In the genomic region with DNA sequence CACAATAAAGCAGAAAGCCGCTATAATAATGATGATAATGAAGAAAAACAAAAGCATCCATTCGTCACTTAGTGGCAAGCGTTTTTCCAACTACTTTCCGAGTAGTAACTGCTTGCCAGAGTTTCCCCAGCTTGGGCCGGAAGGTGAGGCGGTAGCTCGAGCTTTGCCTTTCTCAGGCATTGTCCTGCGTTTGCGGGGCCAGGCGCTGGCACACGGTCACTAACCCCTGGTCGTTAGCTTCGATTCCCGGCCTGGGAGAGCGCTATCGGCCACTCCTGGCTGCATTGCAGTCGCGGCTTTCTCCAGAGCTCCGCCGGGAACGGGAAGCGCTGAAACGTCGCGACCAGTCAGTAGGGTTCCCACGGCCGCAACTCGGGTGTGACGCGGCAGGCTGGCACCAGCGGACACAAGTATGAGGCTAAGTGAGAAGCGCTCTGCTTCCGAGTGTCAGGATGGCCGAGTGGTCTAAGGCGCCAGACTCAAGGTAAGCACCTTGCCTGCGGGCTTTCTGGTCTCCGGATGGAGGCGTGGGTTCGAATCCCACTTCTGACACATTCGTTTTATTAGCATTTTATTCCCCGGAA, we compare ENCODE assay signal across 1 cellular context.
A peak's percentile ranks its signal among the peaks of the same experiment; 100 is the strongest.
TF ChIP-seq lines count a peak whose summit lies in the region.

No MANE protein-coding gene starts in this region.

TF ChIP-seq in HepG2, 621 proteins besides CTCF, POLR2A, EP300 and RAD21 (continued from another document and continues in another):
- TF ChIP-seq, protein P1, sequence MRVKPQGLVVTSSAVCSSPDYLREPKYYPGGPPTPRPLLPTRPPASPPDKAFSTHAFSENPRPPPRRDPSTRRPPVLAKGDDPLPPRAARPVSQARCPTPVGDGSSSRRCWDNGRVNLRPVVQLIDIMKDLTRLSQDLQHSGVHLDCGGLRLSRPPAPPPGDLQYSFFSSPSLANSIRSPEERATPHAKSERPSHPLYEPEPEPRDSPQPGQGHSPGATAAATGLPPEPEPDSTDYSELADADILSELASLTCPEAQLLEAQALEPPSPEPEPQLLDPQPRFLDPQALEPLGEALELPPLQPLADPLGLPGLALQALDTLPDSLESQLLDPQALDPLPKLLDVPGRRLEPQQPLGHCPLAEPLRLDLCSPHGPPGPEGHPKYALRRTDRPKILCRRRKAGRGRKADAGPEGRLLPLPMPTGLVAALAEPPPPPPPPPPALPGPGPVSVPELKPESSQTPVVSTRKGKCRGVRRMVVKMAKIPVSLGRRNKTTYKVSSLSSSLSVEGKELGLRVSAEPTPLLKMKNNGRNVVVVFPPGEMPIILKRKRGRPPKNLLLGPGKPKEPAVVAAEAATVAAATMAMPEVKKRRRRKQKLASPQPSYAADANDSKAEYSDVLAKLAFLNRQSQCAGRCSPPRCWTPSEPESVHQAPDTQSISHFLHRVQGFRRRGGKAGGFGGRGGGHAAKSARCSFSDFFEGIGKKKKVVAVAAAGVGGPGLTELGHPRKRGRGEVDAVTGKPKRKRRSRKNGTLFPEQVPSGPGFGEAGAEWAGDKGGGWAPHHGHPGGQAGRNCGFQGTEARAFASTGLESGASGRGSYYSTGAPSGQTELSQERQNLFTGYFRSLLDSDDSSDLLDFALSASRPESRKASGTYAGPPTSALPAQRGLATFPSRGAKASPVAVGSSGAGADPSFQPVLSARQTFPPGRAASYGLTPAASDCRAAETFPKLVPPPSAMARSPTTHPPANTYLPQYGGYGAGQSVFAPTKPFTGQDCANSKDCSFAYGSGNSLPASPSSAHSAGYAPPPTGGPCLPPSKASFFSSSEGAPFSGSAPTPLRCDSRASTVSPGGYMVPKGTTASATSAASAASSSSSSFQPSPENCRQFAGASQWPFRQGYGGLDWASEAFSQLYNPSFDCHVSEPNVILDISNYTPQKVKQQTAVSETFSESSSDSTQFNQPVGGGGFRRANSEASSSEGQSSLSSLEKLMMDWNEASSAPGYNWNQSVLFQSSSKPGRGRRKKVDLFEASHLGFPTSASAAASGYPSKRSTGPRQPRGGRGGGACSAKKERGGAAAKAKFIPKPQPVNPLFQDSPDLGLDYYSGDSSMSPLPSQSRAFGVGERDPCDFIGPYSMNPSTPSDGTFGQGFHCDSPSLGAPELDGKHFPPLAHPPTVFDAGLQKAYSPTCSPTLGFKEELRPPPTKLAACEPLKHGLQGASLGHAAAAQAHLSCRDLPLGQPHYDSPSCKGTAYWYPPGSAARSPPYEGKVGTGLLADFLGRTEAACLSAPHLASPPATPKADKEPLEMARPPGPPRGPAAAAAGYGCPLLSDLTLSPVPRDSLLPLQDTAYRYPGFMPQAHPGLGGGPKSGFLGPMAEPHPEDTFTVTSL (CRISPR knock-in tag; IDR thresholded peaks at IDR 0.05; ENCODE audit: borderline replicate concordance) = no peak
- TF ChIP-seq, protein P2, sequence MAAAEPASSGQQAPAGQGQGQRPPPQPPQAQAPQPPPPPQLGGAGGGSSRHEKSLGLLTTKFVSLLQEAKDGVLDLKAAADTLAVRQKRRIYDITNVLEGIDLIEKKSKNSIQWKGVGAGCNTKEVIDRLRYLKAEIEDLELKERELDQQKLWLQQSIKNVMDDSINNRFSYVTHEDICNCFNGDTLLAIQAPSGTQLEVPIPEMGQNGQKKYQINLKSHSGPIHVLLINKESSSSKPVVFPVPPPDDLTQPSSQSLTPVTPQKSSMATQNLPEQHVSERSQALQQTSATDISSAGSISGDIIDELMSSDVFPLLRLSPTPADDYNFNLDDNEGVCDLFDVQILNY (CRISPR knock-in tag; conservative IDR thresholded peaks at IDR 0.05) = no peak
- TF ChIP-seq ZNF605 (CRISPR knock-in tag; IDR thresholded peaks at IDR 0.05) = no peak; the same call in 1 of the 2 replicates
- peak; percentile 17 for TF ChIP-seq IKZF4 (CRISPR knock-in tag; IDR thresholded peaks at IDR 0.05; ENCODE audit: borderline replicate concordance, low read depth, not compliant biosample characterization)
- TF ChIP-seq, protein P3, sequence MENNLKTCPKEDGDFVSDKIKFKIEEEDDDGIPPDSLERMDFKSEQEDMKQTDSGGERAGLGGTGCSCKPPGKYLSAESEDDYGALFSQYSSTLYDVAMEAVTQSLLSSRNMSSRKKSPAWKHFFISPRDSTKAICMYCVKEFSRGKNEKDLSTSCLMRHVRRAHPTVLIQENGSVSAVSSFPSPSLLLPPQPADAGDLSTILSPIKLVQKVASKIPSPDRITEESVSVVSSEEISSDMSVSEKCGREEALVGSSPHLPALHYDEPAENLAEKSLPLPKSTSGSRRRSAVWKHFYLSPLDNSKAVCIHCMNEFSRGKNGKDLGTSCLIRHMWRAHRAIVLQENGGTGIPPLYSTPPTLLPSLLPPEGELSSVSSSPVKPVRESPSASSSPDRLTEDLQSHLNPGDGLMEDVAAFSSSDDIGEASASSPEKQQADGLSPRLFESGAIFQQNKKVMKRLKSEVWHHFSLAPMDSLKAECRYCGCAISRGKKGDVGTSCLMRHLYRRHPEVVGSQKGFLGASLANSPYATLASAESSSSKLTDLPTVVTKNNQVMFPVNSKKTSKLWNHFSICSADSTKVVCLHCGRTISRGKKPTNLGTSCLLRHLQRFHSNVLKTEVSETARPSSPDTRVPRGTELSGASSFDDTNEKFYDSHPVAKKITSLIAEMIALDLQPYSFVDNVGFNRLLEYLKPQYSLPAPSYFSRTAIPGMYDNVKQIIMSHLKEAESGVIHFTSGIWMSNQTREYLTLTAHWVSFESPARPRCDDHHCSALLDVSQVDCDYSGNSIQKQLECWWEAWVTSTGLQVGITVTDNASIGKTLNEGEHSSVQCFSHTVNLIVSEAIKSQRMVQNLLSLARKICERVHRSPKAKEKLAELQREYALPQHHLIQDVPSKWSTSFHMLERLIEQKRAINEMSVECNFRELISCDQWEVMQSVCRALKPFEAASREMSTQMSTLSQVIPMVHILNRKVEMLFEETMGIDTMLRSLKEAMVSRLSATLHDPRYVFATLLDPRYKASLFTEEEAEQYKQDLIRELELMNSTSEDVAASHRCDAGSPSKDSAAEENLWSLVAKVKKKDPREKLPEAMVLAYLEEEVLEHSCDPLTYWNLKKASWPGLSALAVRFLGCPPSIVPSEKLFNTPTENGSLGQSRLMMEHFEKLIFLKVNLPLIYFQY (CRISPR knock-in tag; IDR thresholded peaks at IDR 0.05; ENCODE audit: borderline replicate concordance) = no peak; the same call in 1 of the 2 replicates
- TF ChIP-seq ZNF160 (CRISPR knock-in tag; IDR thresholded peaks at IDR 0.05) = no peak
- no peak for TF ChIP-seq ZNF138 (CRISPR knock-in tag; IDR thresholded peaks at IDR 0.05; ENCODE audit: low read depth)
- TF ChIP-seq, protein P4, sequence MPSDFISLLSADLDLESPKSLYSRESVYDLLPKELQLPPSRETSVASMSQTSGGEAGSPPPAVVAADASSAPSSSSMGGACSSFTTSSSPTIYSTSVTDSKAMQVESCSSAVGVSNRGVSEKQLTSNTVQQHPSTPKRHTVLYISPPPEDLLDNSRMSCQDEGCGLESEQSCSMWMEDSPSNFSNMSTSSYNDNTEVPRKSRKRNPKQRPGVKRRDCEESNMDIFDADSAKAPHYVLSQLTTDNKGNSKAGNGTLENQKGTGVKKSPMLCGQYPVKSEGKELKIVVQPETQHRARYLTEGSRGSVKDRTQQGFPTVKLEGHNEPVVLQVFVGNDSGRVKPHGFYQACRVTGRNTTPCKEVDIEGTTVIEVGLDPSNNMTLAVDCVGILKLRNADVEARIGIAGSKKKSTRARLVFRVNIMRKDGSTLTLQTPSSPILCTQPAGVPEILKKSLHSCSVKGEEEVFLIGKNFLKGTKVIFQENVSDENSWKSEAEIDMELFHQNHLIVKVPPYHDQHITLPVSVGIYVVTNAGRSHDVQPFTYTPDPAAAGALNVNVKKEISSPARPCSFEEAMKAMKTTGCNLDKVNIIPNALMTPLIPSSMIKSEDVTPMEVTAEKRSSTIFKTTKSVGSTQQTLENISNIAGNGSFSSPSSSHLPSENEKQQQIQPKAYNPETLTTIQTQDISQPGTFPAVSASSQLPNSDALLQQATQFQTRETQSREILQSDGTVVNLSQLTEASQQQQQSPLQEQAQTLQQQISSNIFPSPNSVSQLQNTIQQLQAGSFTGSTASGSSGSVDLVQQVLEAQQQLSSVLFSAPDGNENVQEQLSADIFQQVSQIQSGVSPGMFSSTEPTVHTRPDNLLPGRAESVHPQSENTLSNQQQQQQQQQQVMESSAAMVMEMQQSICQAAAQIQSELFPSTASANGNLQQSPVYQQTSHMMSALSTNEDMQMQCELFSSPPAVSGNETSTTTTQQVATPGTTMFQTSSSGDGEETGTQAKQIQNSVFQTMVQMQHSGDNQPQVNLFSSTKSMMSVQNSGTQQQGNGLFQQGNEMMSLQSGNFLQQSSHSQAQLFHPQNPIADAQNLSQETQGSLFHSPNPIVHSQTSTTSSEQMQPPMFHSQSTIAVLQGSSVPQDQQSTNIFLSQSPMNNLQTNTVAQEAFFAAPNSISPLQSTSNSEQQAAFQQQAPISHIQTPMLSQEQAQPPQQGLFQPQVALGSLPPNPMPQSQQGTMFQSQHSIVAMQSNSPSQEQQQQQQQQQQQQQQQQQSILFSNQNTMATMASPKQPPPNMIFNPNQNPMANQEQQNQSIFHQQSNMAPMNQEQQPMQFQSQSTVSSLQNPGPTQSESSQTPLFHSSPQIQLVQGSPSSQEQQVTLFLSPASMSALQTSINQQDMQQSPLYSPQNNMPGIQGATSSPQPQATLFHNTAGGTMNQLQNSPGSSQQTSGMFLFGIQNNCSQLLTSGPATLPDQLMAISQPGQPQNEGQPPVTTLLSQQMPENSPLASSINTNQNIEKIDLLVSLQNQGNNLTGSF (CRISPR knock-in tag; IDR thresholded peaks at IDR 0.05) = no peak
- no peak for TF ChIP-seq NCOA2 (CRISPR knock-in tag; IDR thresholded peaks at IDR 0.05)
- no peak for TF ChIP-seq ATAD3A (CRISPR knock-in tag; IDR thresholded peaks at IDR 0.05)
- TF ChIP-seq, protein P5, sequence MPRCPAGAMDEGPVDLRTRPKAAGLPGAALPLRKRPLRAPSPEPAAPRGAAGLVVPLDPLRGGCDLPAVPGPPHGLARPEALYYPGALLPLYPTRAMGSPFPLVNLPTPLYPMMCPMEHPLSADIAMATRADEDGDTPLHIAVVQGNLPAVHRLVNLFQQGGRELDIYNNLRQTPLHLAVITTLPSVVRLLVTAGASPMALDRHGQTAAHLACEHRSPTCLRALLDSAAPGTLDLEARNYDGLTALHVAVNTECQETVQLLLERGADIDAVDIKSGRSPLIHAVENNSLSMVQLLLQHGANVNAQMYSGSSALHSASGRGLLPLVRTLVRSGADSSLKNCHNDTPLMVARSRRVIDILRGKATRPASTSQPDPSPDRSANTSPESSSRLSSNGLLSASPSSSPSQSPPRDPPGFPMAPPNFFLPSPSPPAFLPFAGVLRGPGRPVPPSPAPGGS (CRISPR knock-in tag; IDR thresholded peaks at IDR 0.05) = no peak; the same call in 1 of the 2 replicates
- no peak for TF ChIP-seq ZC3H4 (CRISPR knock-in tag; IDR thresholded peaks at IDR 0.05; ENCODE audit: borderline replicate concordance)
- no peak; the same call in 1 of the 2 replicates for TF ChIP-seq ZNF234 (CRISPR knock-in tag; conservative IDR thresholded peaks at IDR 0.05)
- TF ChIP-seq, protein P6, sequence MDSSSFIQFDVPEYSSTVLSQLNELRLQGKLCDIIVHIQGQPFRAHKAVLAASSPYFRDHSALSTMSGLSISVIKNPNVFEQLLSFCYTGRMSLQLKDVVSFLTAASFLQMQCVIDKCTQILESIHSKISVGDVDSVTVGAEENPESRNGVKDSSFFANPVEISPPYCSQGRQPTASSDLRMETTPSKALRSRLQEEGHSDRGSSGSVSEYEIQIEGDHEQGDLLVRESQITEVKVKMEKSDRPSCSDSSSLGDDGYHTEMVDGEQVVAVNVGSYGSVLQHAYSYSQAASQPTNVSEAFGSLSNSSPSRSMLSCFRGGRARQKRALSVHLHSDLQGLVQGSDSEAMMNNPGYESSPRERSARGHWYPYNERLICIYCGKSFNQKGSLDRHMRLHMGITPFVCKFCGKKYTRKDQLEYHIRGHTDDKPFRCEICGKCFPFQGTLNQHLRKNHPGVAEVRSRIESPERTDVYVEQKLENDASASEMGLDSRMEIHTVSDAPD (CRISPR knock-in tag; IDR thresholded peaks at IDR 0.05) = peak; percentile 45; the same call in 1 of the 2 replicates
- no peak for TF ChIP-seq HMGA1 (CRISPR knock-in tag; conservative IDR thresholded peaks at IDR 0.05)
- TF ChIP-seq ZNF30 (CRISPR knock-in tag; IDR thresholded peaks at IDR 0.05) = no peak
- TF ChIP-seq, protein P7, sequence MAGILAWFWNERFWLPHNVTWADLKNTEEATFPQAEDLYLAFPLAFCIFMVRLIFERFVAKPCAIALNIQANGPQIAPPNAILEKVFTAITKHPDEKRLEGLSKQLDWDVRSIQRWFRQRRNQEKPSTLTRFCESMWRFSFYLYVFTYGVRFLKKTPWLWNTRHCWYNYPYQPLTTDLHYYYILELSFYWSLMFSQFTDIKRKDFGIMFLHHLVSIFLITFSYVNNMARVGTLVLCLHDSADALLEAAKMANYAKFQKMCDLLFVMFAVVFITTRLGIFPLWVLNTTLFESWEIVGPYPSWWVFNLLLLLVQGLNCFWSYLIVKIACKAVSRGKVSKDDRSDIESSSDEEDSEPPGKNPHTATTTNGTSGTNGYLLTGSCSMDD (CRISPR knock-in tag; IDR thresholded peaks at IDR 0.05) = no peak
- TF ChIP-seq SRSF9 (IDR thresholded peaks at IDR 0.05; ENCODE audit: borderline replicate concordance, insufficient read depth, low read depth, low read length, poor library complexity, severe bottlenecking) = no peak
- TF ChIP-seq PCBP1 (IDR thresholded peaks at IDR 0.05; ENCODE audit: borderline replicate concordance, low read depth, low read length) = no peak
- TF ChIP-seq ZNF282 (IDR thresholded peaks at IDR 0.05; ENCODE audit: partially characterized antibody) = no peak
- TF ChIP-seq ZNF350 (CRISPR knock-in tag; IDR thresholded peaks at IDR 0.05; ENCODE audit: borderline replicate concordance, low read depth) = peak; percentile 92; the same call in 1 of the 2 replicates
- TF ChIP-seq, protein P8, sequence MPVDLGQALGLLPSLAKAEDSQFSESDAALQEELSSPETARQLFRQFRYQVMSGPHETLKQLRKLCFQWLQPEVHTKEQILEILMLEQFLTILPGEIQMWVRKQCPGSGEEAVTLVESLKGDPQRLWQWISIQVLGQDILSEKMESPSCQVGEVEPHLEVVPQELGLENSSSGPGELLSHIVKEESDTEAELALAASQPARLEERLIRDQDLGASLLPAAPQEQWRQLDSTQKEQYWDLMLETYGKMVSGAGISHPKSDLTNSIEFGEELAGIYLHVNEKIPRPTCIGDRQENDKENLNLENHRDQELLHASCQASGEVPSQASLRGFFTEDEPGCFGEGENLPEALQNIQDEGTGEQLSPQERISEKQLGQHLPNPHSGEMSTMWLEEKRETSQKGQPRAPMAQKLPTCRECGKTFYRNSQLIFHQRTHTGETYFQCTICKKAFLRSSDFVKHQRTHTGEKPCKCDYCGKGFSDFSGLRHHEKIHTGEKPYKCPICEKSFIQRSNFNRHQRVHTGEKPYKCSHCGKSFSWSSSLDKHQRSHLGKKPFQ (CRISPR knock-in tag; IDR thresholded peaks at IDR 0.05; ENCODE audit: insufficient replicate concordance) = no peak
- TF ChIP-seq KLF9 (CRISPR knock-in tag; IDR thresholded peaks at IDR 0.05; ENCODE audit: low read depth) = no peak; the same call in 1 of the 2 replicates
- no peak for TF ChIP-seq ZNF557 (CRISPR knock-in tag; IDR thresholded peaks at IDR 0.05)
- TF ChIP-seq, protein P9, sequence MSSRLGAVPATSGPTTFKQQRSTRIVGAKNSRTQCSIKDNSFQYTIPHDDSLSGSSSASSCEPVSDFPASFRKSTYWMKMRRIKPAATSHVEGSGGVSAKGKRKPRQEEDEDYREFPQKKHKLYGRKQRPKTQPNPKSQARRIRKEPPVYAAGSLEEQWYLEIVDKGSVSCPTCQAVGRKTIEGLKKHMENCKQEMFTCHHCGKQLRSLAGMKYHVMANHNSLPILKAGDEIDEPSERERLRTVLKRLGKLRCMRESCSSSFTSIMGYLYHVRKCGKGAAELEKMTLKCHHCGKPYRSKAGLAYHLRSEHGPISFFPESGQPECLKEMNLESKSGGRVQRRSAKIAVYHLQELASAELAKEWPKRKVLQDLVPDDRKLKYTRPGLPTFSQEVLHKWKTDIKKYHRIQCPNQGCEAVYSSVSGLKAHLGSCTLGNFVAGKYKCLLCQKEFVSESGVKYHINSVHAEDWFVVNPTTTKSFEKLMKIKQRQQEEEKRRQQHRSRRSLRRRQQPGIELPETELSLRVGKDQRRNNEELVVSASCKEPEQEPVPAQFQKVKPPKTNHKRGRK (CRISPR knock-in tag; IDR thresholded peaks at IDR 0.05) = no peak
- peak; percentile 42; the same call in 1 of the 2 replicates for TF ChIP-seq ZNF891 (CRISPR knock-in tag; IDR thresholded peaks at IDR 0.05)
- no peak for TF ChIP-seq SRF (IDR thresholded peaks at IDR 0.05; ENCODE audit: low read depth, low read length)
